8 cellular contexts compared by ENCODE assay signal in the genomic region with DNA sequence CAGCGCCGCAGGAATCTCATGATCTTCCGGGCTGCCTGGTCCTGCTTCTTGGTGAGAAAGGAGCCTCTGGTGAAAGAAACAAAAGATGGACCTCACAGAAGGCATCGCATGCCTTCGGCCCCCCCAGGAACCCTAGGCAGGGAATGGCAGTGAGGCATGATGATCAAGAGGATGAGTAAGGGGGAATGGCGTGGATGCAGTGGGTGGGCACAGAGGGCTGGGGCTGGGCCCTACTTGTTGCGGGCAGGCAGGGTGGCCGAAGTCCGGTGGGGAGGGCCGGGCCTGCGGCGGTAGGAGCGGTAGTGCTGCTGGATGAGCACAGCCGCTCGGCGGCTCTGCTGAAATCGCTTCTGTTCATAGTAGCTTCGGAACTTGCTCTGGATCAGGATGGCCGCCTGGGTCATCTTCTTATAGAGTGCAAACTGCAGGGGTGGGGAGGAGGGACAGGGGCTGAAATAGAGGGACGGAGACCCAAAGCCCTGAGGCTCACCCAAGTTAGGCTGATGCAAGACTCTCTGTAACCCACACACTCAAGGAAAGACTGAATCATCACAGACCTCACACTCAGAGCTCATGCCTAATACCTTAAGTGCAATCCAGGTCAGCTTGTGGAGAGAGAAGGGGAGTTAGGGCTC. TPM values are rescaled to one million over a fixed set of nuclear protein-coding genes. Genes with fewer than 3 reads are reported as not detected.
A peak's percentile ranks its signal among the peaks of the same experiment; 100 is the strongest.
DNase-seq lines count a peak whose midpoint lies in the region; ATAC-seq, FAIRE-seq and TF ChIP-seq lines count a peak whose summit lies in the region.

No MANE protein-coding gene starts in this region.

- H3K9me3 Mint-ChIP-seq in HFFc6, result peaks cover 4% of the 10 kb centered on the region; the same call in 1 of the 2 replicates
- peaks cover 4% of the 10 kb centered on the region for H3K9me3 Mint-ChIP-seq in activated T-helper 17 cell treated with anti-CD3 and anti-CD28 coated beads, Interleukin-2, amount 50 U/mL, for 72 hours

- no peak for FAIRE-seq in frontal cortex (lab: Jason Lieb, UNC)

- peak; percentile 56 for ATAC-seq in activated T-helper 17 cell treated with anti-CD3 and anti-CD28 coated beads, Interleukin-2, amount 50 U/mL, for 72 hours (replicated peaks)

- no peaks in the 10 kb centered on the region for H3K9me3 ChIP-seq in iPS DF 6.9 (ENCODE audit: control insufficient read depth, insufficient read depth, low read length)

- H3K4me3 ChIP-seq in AG09309 (ENCODE audit: control insufficient read depth, low read depth, low read length), result peak overlapping the region; percentile 87
- peak overlapping the region; percentile 59; the same call in 1 of the 2 replicates for H3K4me3 ChIP-seq in iPS DF 6.9 (ENCODE audit: low read length)

- no CpG with 5 or more reads among the region's 20 CpGs for WGBS in iPS DF 6.9 (ENCODE audit: insufficient coverage, insufficient read length)

- H3K4me3 Mint-ChIP-seq in HFFc6, result no peak overlapping the region
- no peak overlapping the region for H3K4me3 Mint-ChIP-seq in activated T-helper 17 cell treated with anti-CD3 and anti-CD28 coated beads, Interleukin-2, amount 50 U/mL, for 72 hours

- H3K36me3 Mint-ChIP-seq in HFFc6 (ENCODE audit: low read depth), result peaks cover 34% of the 10 kb centered on the region
- H3K36me3 Mint-ChIP-seq in activated T-helper 17 cell treated with anti-CD3 and anti-CD28 coated beads, Interleukin-2, amount 50 U/mL, for 72 hours (ENCODE audit: low read depth), result peaks cover 3% of the 10 kb centered on the region

- peaks cover 15% of the 10 kb centered on the region for H3K4me1 Mint-ChIP-seq in HFFc6 (ENCODE audit: low read depth)
- peaks cover 33% of the 10 kb centered on the region for H3K4me1 Mint-ChIP-seq in activated T-helper 17 cell treated with anti-CD3 and anti-CD28 coated beads, Interleukin-2, amount 50 U/mL, for 72 hours

- H3K4me1 ChIP-seq in iPS DF 6.9 (ENCODE audit: control insufficient read depth, insufficient read depth, low read length), result 0 out of 2 replicates have a peak, but pooled peaks cover 2% of the 10 kb centered on the region

- H3K27ac ChIP-seq in iPS DF 6.9 (ENCODE audit: low read length), result no peak overlapping the region

- 0 out of 2 replicates have a peak, but pooled peaks cover 5% of the 10 kb centered on the region for H3K36me3 ChIP-seq in iPS DF 6.9 (ENCODE audit: control insufficient read depth, insufficient read depth, low read length)

- H3K27me3 ChIP-seq in iPS DF 6.9 (ENCODE audit: control insufficient read depth, insufficient read depth, low read length), result no peaks in the 10 kb centered on the region

- H3K27me3 Mint-ChIP-seq in HFFc6 (ENCODE audit: insufficient read depth), result peaks cover 17% of the 10 kb centered on the region
- no peaks in the 10 kb centered on the region for H3K27me3 Mint-ChIP-seq in activated T-helper 17 cell treated with anti-CD3 and anti-CD28 coated beads, Interleukin-2, amount 50 U/mL, for 72 hours

- DNase-seq in AG09309 (ENCODE audit: low read depth), result peak; percentile 93
- DNase-seq in HFFc6, result peak; percentile 89
- no peak for DNase-seq in iPS DF 6.9 (ENCODE audit: low read depth, low spot score)
- DNase-seq in stimulated activated CD4-positive, alpha-beta T cell treated with anti-CD3 and anti-CD28 coated beads, TNF-alpha, amount 100 ng/mL, for 4 hours (ENCODE audit: low read depth in 3 of 3), result peak in 2 of 3 experiments; percentile 23 to 33
- no peak for DNase-seq in activated gamma-delta T cell treated with Interleukin-2 at 50 U/mL for 16 hours
- DNase-seq in NCI-H2171 (lab: John Stamatoyannopoulos, UW), result no peak
- no peak for DNase-seq in frontal cortex (ENCODE audit: low spot score in 2 of 2)

- TF ChIP-seq CTCF in AG09309 (IDR thresholded peaks at IDR 0.05; ENCODE audit: control insufficient read depth, insufficient read depth, low read depth, low read length, missing control alignments) (no peak), HFFc6 (IDR thresholded peaks at IDR 0.05) (no peak)

- no peak overlapping the region for H3K27ac Mint-ChIP-seq in HFFc6
- H3K27ac Mint-ChIP-seq in activated T-helper 17 cell treated with anti-CD3 and anti-CD28 coated beads, Interleukin-2, amount 50 U/mL, for 72 hours, result no peak overlapping the region

RNA-seq across cellular contexts. Expression of a gene that starts 1.4 kb away (rescaled TPM):
- 10 to 100 TPM; 59.4 to 76.9 (median 65.6) TPM for total RNA-seq in HFFc6 (2021; fragmentation: NEBNext Ultra II Directional; extraction: Animal tissue kit (Norgen Biotek cat#: 25700))
- 10 to 100 TPM; 71.6 to 83.4 TPM for total RNA-seq in activated T-helper 17 cell treated with anti-CD3 and anti-CD28 coated beads, Interleukin-2, amount 50 U/mL, for 72 hours
- total RNA-seq in frontal cortex, result 27.7 TPM

RNA-seq across cellular contexts. Expression of a gene that starts 18.1 kb away (rescaled TPM):
- 1 to 10 TPM; 1.9 to 4.6 (median 3.2) TPM for total RNA-seq in HFFc6 (2021; fragmentation: NEBNext Ultra II Directional; extraction: Animal tissue kit (Norgen Biotek cat#: 25700))
- total RNA-seq in activated T-helper 17 cell treated with anti-CD3 and anti-CD28 coated beads, Interleukin-2, amount 50 U/mL, for 72 hours, result 10 to 100 TPM; 27.4 to 30.3 TPM
- total RNA-seq in frontal cortex, result 0.82 TPM

RNA-seq across cellular contexts. Expression of a gene that starts 18.4 kb away (rescaled TPM):
- total RNA-seq in HFFc6 (2021; fragmentation: NEBNext Ultra II Directional; extraction: Animal tissue kit (Norgen Biotek cat#: 25700)), result 10 to 100 TPM; 48.9 to 60.8 (median 54.1) TPM
- total RNA-seq in activated T-helper 17 cell treated with anti-CD3 and anti-CD28 coated beads, Interleukin-2, amount 50 U/mL, for 72 hours, result 100 to 1,000 TPM in 1 of 2 donors, 10 to 100 TPM in 1; 66.9 to 103 TPM
- total RNA-seq in frontal cortex, result 3.3 TPM

RNA-seq across cellular contexts. Expression of a gene that starts 20.7 kb away (rescaled TPM):
- 1,000 to 10,000 TPM; 1,630 to 1,970 (median 1,832) TPM for total RNA-seq in HFFc6 (2021; fragmentation: NEBNext Ultra II Directional; extraction: Animal tissue kit (Norgen Biotek cat#: 25700))
- total RNA-seq in activated T-helper 17 cell treated with anti-CD3 and anti-CD28 coated beads, Interleukin-2, amount 50 U/mL, for 72 hours, result 1,000 to 10,000 TPM; 1,346 to 1,950 TPM
- 69.3 TPM for total RNA-seq in frontal cortex

RNA-seq across cellular contexts. Expression of a gene that starts 28.3 kb away (rescaled TPM):
- total RNA-seq in HFFc6 (2021; fragmentation: NEBNext Ultra II Directional; extraction: Animal tissue kit (Norgen Biotek cat#: 25700)), result 1 to 10 TPM in 4 of 6 experiments, under 1 TPM in 2; 0.66 to 1.5 (median 1.0) TPM
- total RNA-seq in activated T-helper 17 cell treated with anti-CD3 and anti-CD28 coated beads, Interleukin-2, amount 50 U/mL, for 72 hours, result under 1 TPM; 0.61 to 0.69 TPM
- total RNA-seq in frontal cortex, result not detected

Comparison
In these comparisons a context has a peak if more than half of its experiments do, and no peak if none do; other contexts are left out.
1. DNase-seq: peak in AG09309 (single experiment), HFFc6 (single experiment) and stimulated activated CD4-positive, alpha-beta T cell treated with anti-CD3 and anti-CD28 coated beads, TNF-alpha, amount 100 ng/mL, for 4 hours (2 of 3); none in iPS DF 6.9 (single experiment), activated gamma-delta T cell treated with Interleukin-2 at 50 U/mL for 16 hours (single experiment), NCI-H2171 (single experiment) and frontal cortex (0 of 2).
2. RNA of a gene that starts 18.1 kb away (total RNA-seq): 27.4 to 30.3 TPM in activated T-helper 17 cell treated with anti-CD3 and anti-CD28 coated beads, Interleukin-2, amount 50 U/mL, for 72 hours; 1.9 to 4.6 TPM in HFFc6 and 0.82 TPM in frontal cortex (single experiment); every median in the first group is over 4 times any median in the second.
3. RNA of a gene that starts 18.4 kb away (total RNA-seq): 66.9 to 103 TPM in activated T-helper 17 cell treated with anti-CD3 and anti-CD28 coated beads, Interleukin-2, amount 50 U/mL, for 72 hours and 48.9 to 60.8 TPM in HFFc6; 3.3 TPM in frontal cortex (single experiment); every median in the first group is over 10 times any median in the second.